Comparison of ENCODE assay signal across 2 cellular contexts in the genomic region with DNA sequence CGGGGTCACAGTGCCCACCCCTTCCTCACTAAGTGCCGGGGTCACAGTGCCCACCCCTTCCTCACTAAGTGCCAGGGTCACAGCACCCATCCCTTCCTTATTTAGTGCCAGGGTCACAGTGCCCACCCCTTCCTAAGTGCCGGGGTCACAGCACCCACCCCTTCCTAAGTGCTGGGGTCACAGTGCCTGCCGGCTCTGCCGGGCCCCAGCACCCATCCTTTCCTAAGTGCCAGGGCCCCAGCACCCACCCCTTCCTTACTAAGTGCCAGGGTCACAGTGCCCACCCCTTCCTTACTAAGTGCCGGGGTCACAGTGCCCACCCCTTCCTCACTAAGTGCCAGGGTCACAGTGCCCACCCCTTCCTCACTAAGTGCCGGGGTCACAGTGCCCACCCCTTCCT. TPM values are rescaled to one million over a fixed set of nuclear protein-coding genes. Genes with fewer than 3 reads are reported as not detected.
"Had no signal": no experiment of that assay in that cellular context is flagged by ENCODE, and none has a peak within 500 bp of the region (broad histone marks: within the 10 kb centered on the region; RNA-seq: fewer than 3 reads in every experiment).

No MANE protein-coding gene starts in this region.

RNA-seq across cellular contexts. Expression of a gene that starts 9.8 kb away (rescaled TPM):
- polyA plus RNA-seq: immature natural killer cell had no signal

RNA-seq across cellular contexts. Expression of a gene that starts 56.5 kb away (rescaled TPM):
- total RNA-seq: dermis microvascular lymphatic vessel endothelial cell had no signal
- polyA plus RNA-seq: immature natural killer cell had no signal
